Comparison of ENCODE assay signal across 18 cellular contexts in the genomic region with DNA sequence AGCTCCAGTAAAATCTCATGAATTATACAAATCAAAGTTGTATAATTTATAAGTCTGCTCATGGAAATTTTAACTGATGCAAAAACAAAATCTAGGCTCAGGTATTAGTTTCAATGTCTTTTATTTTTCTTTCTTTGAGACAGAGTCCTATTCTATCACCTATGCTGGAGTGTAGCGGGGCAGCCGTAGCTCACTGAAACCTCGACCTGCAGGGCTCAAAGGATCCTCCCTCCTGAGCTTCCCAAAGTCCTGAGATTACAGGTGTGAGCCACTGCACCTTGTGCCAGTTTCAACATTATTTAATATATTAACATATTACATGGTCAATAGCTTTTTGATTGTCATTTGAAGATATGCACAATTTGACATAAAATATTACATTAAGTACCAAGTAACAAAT.
"Had no signal": no experiment of that assay in that cellular context is flagged by ENCODE, and none has a peak within 500 bp of the region (broad histone marks: within the 10 kb centered on the region; RNA-seq: fewer than 3 reads in every experiment).

No MANE protein-coding gene starts in this region.

- H3K4me1 Mint-ChIP-seq: naive B cell had no signal

- H3K4me3 ChIP-seq: coronary artery, dorsolateral prefrontal cortex, esophagus muscularis mucosa, gastroesophageal sphincter, heart left ventricle, left lung, lower lobe of right lung, mucosa of descending colon had no signal

- H3K9me3 ChIP-seq: esophagus muscularis mucosa, gastroesophageal sphincter, left lung, lower lobe of right lung had no signal

- H3K27me3 Mint-ChIP-seq: naive B cell had no signal

- H3K4me3 Mint-ChIP-seq: mesothelial cell of epicardium, naive B cell had no signal

- H3K27me3 ChIP-seq: dorsolateral prefrontal cortex, esophagus muscularis mucosa, foreskin keratinocyte, gastroesophageal sphincter, heart left ventricle, left lung had no signal

- ATAC-seq: foreskin keratinocyte, gastroesophageal sphincter, heart left ventricle, left cardiac atrium, left lung, left ventricle myocardium superior, lower lobe of right lung, mucosa of descending colon had no signal

- DNase-seq: dermis blood vessel endothelial cell; dorsolateral prefrontal cortex; effector CD4-positive, alpha-beta T cell; effector memory CD4-positive, alpha-beta T cell; foreskin keratinocyte; heart left ventricle; hippocampal formation; left cardiac atrium; left ventricle myocardium superior; lower lobe of right lung; mesenchymal stem cell; mucosa of descending colon; naive B cell had no signal

- H3K27ac ChIP-seq: coronary artery, dorsolateral prefrontal cortex, esophagus muscularis mucosa, foreskin keratinocyte, gastroesophageal sphincter, heart left ventricle, left lung, lower lobe of right lung had no signal

- H3K27ac Mint-ChIP-seq: mesothelial cell of epicardium, naive B cell had no signal

- H3K4me1 ChIP-seq: esophagus muscularis mucosa, foreskin keratinocyte, gastroesophageal sphincter, heart left ventricle, left lung, lower lobe of right lung had no signal

- H3K36me3 ChIP-seq: esophagus muscularis mucosa, gastroesophageal sphincter, heart left ventricle, left lung, lower lobe of right lung had no signal

- H3K36me3 Mint-ChIP-seq: mesothelial cell of epicardium, naive B cell had no signal
